In genomic region chr4:150315175-150315574, GRCh38 we compare ENCODE assay signal across 1 cellular context.
TF ChIP-seq lines count a peak whose summit lies in the region.

No MANE protein-coding gene starts in this region.

TF ChIP-seq in K562, 482 proteins besides CTCF, POLR2A, EP300 and RAD21 (continued from another document and continues in another):
- TF ChIP-seq, protein P1, sequence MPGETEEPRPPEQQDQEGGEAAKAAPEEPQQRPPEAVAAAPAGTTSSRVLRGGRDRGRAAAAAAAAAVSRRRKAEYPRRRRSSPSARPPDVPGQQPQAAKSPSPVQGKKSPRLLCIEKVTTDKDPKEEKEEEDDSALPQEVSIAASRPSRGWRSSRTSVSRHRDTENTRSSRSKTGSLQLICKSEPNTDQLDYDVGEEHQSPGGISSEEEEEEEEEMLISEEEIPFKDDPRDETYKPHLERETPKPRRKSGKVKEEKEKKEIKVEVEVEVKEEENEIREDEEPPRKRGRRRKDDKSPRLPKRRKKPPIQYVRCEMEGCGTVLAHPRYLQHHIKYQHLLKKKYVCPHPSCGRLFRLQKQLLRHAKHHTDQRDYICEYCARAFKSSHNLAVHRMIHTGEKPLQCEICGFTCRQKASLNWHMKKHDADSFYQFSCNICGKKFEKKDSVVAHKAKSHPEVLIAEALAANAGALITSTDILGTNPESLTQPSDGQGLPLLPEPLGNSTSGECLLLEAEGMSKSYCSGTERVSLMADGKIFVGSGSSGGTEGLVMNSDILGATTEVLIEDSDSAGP (CRISPR knock-in tag; IDR thresholded peaks at IDR 0.05) = no peak
- peak; percentile 79 for TF ChIP-seq DMBX1 (CRISPR knock-in tag; IDR thresholded peaks at IDR 0.05; ENCODE audit: borderline replicate concordance)
- TF ChIP-seq NCOA2 (IDR thresholded peaks at IDR 0.05; ENCODE audit: partially characterized antibody in 2 of 2) = no peak
- no peak for TF ChIP-seq ZFP36 (IDR thresholded peaks at IDR 0.05; ENCODE audit: low read depth, low read length, partially characterized antibody)
- no peak for TF ChIP-seq MAFK (IDR thresholded peaks at IDR 0.05; ENCODE audit: low read length)
- TF ChIP-seq ZNF586 (CRISPR knock-in tag; conservative IDR thresholded peaks at IDR 0.05) = no peak
- TF ChIP-seq, protein P2, sequence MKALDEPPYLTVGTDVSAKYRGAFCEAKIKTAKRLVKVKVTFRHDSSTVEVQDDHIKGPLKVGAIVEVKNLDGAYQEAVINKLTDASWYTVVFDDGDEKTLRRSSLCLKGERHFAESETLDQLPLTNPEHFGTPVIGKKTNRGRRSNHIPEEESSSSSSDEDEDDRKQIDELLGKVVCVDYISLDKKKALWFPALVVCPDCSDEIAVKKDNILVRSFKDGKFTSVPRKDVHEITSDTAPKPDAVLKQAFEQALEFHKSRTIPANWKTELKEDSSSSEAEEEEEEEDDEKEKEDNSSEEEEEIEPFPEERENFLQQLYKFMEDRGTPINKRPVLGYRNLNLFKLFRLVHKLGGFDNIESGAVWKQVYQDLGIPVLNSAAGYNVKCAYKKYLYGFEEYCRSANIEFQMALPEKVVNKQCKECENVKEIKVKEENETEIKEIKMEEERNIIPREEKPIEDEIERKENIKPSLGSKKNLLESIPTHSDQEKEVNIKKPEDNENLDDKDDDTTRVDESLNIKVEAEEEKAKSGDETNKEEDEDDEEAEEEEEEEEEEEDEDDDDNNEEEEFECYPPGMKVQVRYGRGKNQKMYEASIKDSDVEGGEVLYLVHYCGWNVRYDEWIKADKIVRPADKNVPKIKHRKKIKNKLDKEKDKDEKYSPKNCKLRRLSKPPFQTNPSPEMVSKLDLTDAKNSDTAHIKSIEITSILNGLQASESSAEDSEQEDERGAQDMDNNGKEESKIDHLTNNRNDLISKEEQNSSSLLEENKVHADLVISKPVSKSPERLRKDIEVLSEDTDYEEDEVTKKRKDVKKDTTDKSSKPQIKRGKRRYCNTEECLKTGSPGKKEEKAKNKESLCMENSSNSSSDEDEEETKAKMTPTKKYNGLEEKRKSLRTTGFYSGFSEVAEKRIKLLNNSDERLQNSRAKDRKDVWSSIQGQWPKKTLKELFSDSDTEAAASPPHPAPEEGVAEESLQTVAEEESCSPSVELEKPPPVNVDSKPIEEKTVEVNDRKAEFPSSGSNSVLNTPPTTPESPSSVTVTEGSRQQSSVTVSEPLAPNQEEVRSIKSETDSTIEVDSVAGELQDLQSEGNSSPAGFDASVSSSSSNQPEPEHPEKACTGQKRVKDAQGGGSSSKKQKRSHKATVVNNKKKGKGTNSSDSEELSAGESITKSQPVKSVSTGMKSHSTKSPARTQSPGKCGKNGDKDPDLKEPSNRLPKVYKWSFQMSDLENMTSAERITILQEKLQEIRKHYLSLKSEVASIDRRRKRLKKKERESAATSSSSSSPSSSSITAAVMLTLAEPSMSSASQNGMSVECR (CRISPR knock-in tag; IDR thresholded peaks at IDR 0.05) = no peak
- peak; percentile 62; the same call in 1 of the 2 replicates for TF ChIP-seq SMAD4 (CRISPR knock-in tag; conservative IDR thresholded peaks at IDR 0.05)
- no peak for TF ChIP-seq ZSCAN29 (IDR thresholded peaks at IDR 0.05)
- no peak for TF ChIP-seq ZNF699 (CRISPR knock-in tag; IDR thresholded peaks at IDR 0.05; ENCODE audit: insufficient replicate concordance)
- no peak for TF ChIP-seq RBBP5 (IDR thresholded peaks at IDR 0.05; ENCODE audit: borderline replicate concordance, insufficient read depth, low read length, poor library complexity, severe bottlenecking)
- TF ChIP-seq, protein P3, sequence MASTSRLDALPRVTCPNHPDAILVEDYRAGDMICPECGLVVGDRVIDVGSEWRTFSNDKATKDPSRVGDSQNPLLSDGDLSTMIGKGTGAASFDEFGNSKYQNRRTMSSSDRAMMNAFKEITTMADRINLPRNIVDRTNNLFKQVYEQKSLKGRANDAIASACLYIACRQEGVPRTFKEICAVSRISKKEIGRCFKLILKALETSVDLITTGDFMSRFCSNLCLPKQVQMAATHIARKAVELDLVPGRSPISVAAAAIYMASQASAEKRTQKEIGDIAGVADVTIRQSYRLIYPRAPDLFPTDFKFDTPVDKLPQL (IDR thresholded peaks at IDR 0.05; ENCODE audit: extremely low read depth, insufficient read length) = no peak
- no peak for TF ChIP-seq KAT2B (IDR thresholded peaks at IDR 0.05; ENCODE audit: low read depth, low read length)
- TF ChIP-seq ETS2 (tag; IDR thresholded peaks at IDR 0.05; ENCODE audit: borderline replicate concordance, poor library complexity, severe bottlenecking) = no peak
- TF ChIP-seq NFRKB (IDR thresholded peaks at IDR 0.05; ENCODE audit: low read depth) = no peak
- no peak for TF ChIP-seq TBP (optimal IDR thresholded peaks at IDR 0.05; ENCODE audit: low read depth, low read length)
- TF ChIP-seq SETDB1 (IDR thresholded peaks at IDR 0.05; ENCODE audit: low read length) = no peak
- TF ChIP-seq SIRT6 (IDR thresholded peaks at IDR 0.05; ENCODE audit: low read depth, low read length) = no peak
- TF ChIP-seq EZH2 (IDR thresholded peaks at IDR 0.05; ENCODE audit: borderline replicate concordance, low read depth, low read length) = no peak
- TF ChIP-seq ZNF766 (CRISPR knock-in tag; conservative IDR thresholded peaks at IDR 0.05) = peak; percentile 72
- no peak for TF ChIP-seq MIER1 (IDR thresholded peaks at IDR 0.05; ENCODE audit: low read depth)
- TF ChIP-seq EP400 (IDR thresholded peaks at IDR 0.05) = no peak
- peak; percentile 18; the same call in 1 of the 2 replicates for TF ChIP-seq ZNF583 (CRISPR knock-in tag; IDR thresholded peaks at IDR 0.05)
- no peak for TF ChIP-seq MED1 (CRISPR knock-in tag; IDR thresholded peaks at IDR 0.05; ENCODE audit: borderline replicate concordance)
- TF ChIP-seq ZHX1 (conservative IDR thresholded peaks at IDR 0.05; ENCODE audit: low read length) = no peak
- TF ChIP-seq ZNF318 (IDR thresholded peaks at IDR 0.05; ENCODE audit: borderline replicate concordance in 1 of 2, low read depth in 1 of 2) = no peak
- no peak for TF ChIP-seq SMARCA4 (IDR thresholded peaks at IDR 0.05)
- no peak for TF ChIP-seq JUN (IDR thresholded peaks at IDR 0.05; ENCODE audit: borderline replicate concordance, low read depth, low read length)
- no peak for TF ChIP-seq JUN (CRISPR knock-in tag; IDR thresholded peaks at IDR 0.05; ENCODE audit: borderline replicate concordance)
- no peak for TF ChIP-seq ZC3H8 (IDR thresholded peaks at IDR 0.05)
- peak; percentile 28; the same call in 1 of the 2 replicates for TF ChIP-seq CXXC5 (CRISPR knock-in tag; IDR thresholded peaks at IDR 0.05)
- TF ChIP-seq ZNF41 (CRISPR knock-in tag; conservative IDR thresholded peaks at IDR 0.05) = peak; percentile 55; the same call in 1 of the 2 replicates
- TF ChIP-seq RBFOX2 (IDR thresholded peaks at IDR 0.05; ENCODE audit: low read depth, low read length) = no peak
- no peak for TF ChIP-seq PRMT5 (CRISPR knock-in tag; IDR thresholded peaks at IDR 0.05)
- TF ChIP-seq CBX8 (IDR thresholded peaks at IDR 0.05; ENCODE audit: borderline replicate concordance, extremely low read depth, low read depth, low read length, poor library complexity, severe bottlenecking) = no peak
- TF ChIP-seq CREBBP (IDR thresholded peaks at IDR 0.05; ENCODE audit: low read depth, low read length) = no peak
- TF ChIP-seq PKNOX1 (IDR thresholded peaks at IDR 0.05) = no peak
- TF ChIP-seq SMAD2 (IDR thresholded peaks at IDR 0.05; ENCODE audit: low read depth, low read length) = no peak
- no peak for TF ChIP-seq ZFP30 (CRISPR knock-in tag; IDR thresholded peaks at IDR 0.05; ENCODE audit: borderline replicate concordance)
- TF ChIP-seq GATA2 (CRISPR knock-in tag; IDR thresholded peaks at IDR 0.05) = no peak
